Comparison of ENCODE assay signal across 10 cellular contexts in the genomic region with DNA sequence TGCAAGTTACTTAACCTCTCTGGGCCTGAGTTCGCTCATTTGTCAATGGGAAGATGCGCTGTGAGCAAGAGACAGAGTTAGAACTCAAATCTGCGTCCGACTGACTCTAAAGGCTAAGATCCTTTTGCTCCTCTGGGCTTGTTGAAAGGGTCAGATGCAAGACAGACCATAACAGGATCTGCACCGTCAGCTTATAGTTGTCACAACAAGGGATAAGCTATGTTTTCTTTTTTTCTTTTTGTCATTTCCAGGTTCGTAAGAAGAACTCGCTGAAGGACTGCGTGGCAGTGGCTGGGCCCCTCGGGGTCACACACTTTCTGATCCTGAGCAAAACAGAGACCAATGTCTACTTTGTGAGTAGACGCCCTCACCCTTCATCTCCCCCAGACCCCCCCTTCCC. TPM values are rescaled to one million over a fixed set of nuclear protein-coding genes. Genes with fewer than 3 reads are reported as not detected.
DNase-seq lines count a peak whose midpoint lies in the region; ATAC-seq and TF ChIP-seq lines count a peak whose summit lies in the region.
"Had no signal": no experiment of that assay in that cellular context is flagged by ENCODE, and none has a peak within 500 bp of the region (broad histone marks: within the 10 kb centered on the region; RNA-seq: fewer than 3 reads in every experiment).

No MANE protein-coding gene starts in this region.

- no peak for TF ChIP-seq POLR2A in sigmoid colon (IDR thresholded peaks at IDR 0.05)

- intact Hi-C loops in sigmoid colon (cut with DNase I): loop anchor here (5.0 kb wide), 1 partner anchor 145 kb away; the partner anchor contains the start of gene MRPL4

- CTCF ChIA-PET in GM10248 (lab: Yijun Ruan, JAX) (interaction anchor here (1.2 to 5.1 kb wide), 5 partner anchors 9 to 281 kb away, joined by 3 to 44 read pairs (median 5); no protein-coding TSS in a partner anchor), HEK293T (lab: Yijun Ruan, JAX) (interaction anchor here (0.7 kb wide), 1 partner anchor 176 kb away, joined by 5 read pairs; no protein-coding TSS in a partner anchor)

- DNase-seq in GM12865 (ENCODE audit: low read depth) (no peak), SJSA1 (ENCODE audit: low read depth in 1 of 2, low spot score in 2 of 2) (no peak), fibroblast of mammary gland (ENCODE audit: low read depth) (no peak), sigmoid colon (no peak), GM10248 (ENCODE audit: extremely low spot score) (no peak), HEK293T (ENCODE audit: extremely low spot score) (no peak)
- DNase-seq in stimulated activated CD4-positive, alpha-beta T cell treated with anti-CD3 and anti-CD28 coated beads, Interleukin-15, amount 100 ng/mL, for 24 hours: no peak
- DNase-seq: effector CD4-positive, alpha-beta T cell; NCI-H510A treated with DMSO at 0.1 percent for 48 hours had no signal

- TF ChIP-seq EP300 in sigmoid colon (IDR thresholded peaks at IDR 0.05): no peak

- TF ChIP-seq CTCF in GM12865 (IDR thresholded peaks at IDR 0.05; ENCODE audit: insufficient read depth, low read depth, low read length, missing control alignments) (no peak), fibroblast of mammary gland (conservative IDR thresholded peaks at IDR 0.05; ENCODE audit: control insufficient read depth, insufficient read depth, low read depth, low read length) (no peak), sigmoid colon (IDR thresholded peaks at IDR 0.05) (no peak), GM10248 (IDR thresholded peaks at IDR 0.05; ENCODE audit: control extremely low read depth, extremely low read depth, low read depth, missing control alignments) (no peak)

- peak overlapping the region; percentile 91 for H3K4me3 ChIP-seq in GM12865 (ENCODE audit: low read depth, low read length)
- H3K4me3 ChIP-seq in SJSA1: peak overlapping the region; percentile 87
- peak overlapping the region; percentile 91 for H3K4me3 ChIP-seq in fibroblast of mammary gland (ENCODE audit: control insufficient read depth, low read depth, low read length)
- H3K4me3 ChIP-seq in sigmoid colon: peak overlapping the region in 3 of 4 donors; percentile 66 to 96 (median 79)

- H3K27me3 ChIP-seq in SJSA1 (replicated peaks) (no peaks in the 10 kb centered on the region), sigmoid colon (no peaks in the 10 kb centered on the region)

- no peaks in the 10 kb centered on the region for H3K9me3 ChIP-seq in SJSA1 (replicated peaks)
- no peaks in the 10 kb centered on the region for H3K9me3 ChIP-seq in sigmoid colon

- WGBS in sigmoid colon, 2 donors: 70 to 77% methylated on average over 10 of the region's 10 CpGs

- peaks cover 13% of the 10 kb centered on the region for H3K4me1 ChIP-seq in SJSA1 (replicated peaks)
- H3K4me1 ChIP-seq in sigmoid colon: peaks cover 0 to 19% (median 13%) of the 10 kb centered on the region in 4 donors

- H3K27ac ChIP-seq in SJSA1: no peak overlapping the region
- H3K27ac ChIP-seq in sigmoid colon: peak overlapping the region in 1 of 4 donors; percentile 87

- no peak for ATAC-seq in HG03280 (IDR thresholded peaks at IDR 0.05; ENCODE audit: unreplicated experiment)

- POLR2A ChIA-PET in GM10248 (lab: Yijun Ruan, JAX): interaction anchor here (2.2 to 2.5 kb wide), 2 partner anchors 10 to 163 kb away, joined by 12 to 22 read pairs; partner anchors contain the start of gene ICAM1
- POLR2A ChIA-PET in HEK293T (lab: Yijun Ruan, JAX): interaction anchor here (1.1 to 6.5 kb wide), 4 partner anchors 8 to 145 kb away, joined by 3 to 62 read pairs (median 11); partner anchors contain the start of genes EIF3G and MRPL4

- H3K36me3 ChIP-seq in SJSA1 (peaks cover 55% of the 10 kb centered on the region), sigmoid colon (peaks cover 20 to 49% (median 40%) of the 10 kb centered on the region in 4 donors)

TF ChIP-seq in HEK293T, 16 proteins besides CTCF, POLR2A, EP300 and RAD21:
- TF ChIP-seq FOXK2 (IDR thresholded peaks at IDR 0.05) (no peak), HDGF (IDR thresholded peaks at IDR 0.05; ENCODE audit: borderline replicate concordance) (no peak), SUZ12 (IDR thresholded peaks at IDR 0.05) (no peak), ARNT (IDR thresholded peaks at IDR 0.05) (no peak), TARDBP (IDR thresholded peaks at IDR 0.05) (no peak), L3MBTL2 (conservative IDR thresholded peaks at IDR 0.05) (no peak), BHLHE40 (IDR thresholded peaks at IDR 0.05; ENCODE audit: borderline replicate concordance) (no peak), CTBP1 (IDR thresholded peaks at IDR 0.05; ENCODE audit: borderline replicate concordance) (no peak), ZNF384 (IDR thresholded peaks at IDR 0.05) (no peak), NFRKB (IDR thresholded peaks at IDR 0.05) (no peak), FOXA1 (IDR thresholded peaks at IDR 0.05) (no peak), ELF4 (IDR thresholded peaks at IDR 0.05) (no peak), FOXM1 (IDR thresholded peaks at IDR 0.05; ENCODE audit: borderline replicate concordance) (no peak), SP1 (IDR thresholded peaks at IDR 0.05) (no peak), LEF1 (IDR thresholded peaks at IDR 0.05; ENCODE audit: borderline replicate concordance) (no peak)
- TF ChIP-seq, protein P1, sequence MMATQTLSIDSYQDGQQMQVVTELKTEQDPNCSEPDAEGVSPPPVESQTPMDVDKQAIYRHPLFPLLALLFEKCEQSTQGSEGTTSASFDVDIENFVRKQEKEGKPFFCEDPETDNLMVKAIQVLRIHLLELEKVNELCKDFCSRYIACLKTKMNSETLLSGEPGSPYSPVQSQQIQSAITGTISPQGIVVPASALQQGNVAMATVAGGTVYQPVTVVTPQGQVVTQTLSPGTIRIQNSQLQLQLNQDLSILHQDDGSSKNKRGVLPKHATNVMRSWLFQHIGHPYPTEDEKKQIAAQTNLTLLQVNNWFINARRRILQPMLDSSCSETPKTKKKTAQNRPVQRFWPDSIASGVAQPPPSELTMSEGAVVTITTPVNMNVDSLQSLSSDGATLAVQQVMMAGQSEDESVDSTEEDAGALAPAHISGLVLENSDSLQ (IDR thresholded peaks at IDR 0.05): no peak

RNA-seq across cellular contexts. Expression of gene PPAN, which starts 1.1 kb away (rescaled TPM):
- 28.0 and 31.4 TPM in 2 replicates for total RNA-seq in SJSA1 (2014; rRNA removed; shearing (Covaris generic))
- total RNA-seq in sigmoid colon: 10 to 100 TPM; 24.6 to 29.1 (median 25.8) TPM
- polyA plus RNA-seq in sigmoid colon: 10 to 100 TPM; 16.2 to 58.7 (median 18.5) TPM

RNA-seq across cellular contexts. Expression of gene P2RY11, which starts 4.2 kb away (rescaled TPM):
- 1.9 and 2.2 TPM in 2 replicates for total RNA-seq in SJSA1 (2014; rRNA removed; shearing (Covaris generic))
- total RNA-seq in sigmoid colon: 10 to 100 TPM in 1 of 4 donors, 1 to 10 TPM in 3; 2.9 to 10.3 (median 6.3) TPM
- 10 to 100 TPM in 1 of 3 donors, 1 to 10 TPM in 2; 1.2 to 18.5 (median 1.8) TPM for polyA plus RNA-seq in sigmoid colon

RNA-seq across cellular contexts. Expression of gene ANGPTL6, which starts 4.8 kb away (rescaled TPM):
- 0.11 TPM in 1 of 2 replicates, not detected in the other for total RNA-seq in SJSA1 (2014; rRNA removed; shearing (Covaris generic))
- total RNA-seq in sigmoid colon: not detected
- polyA plus RNA-seq in sigmoid colon: 1 to 10 TPM in 1 of 3 donors, under 1 TPM in 1, not detected in 1; 0.69 to 1.6 TPM

RNA-seq across cellular contexts. Expression of gene EIF3G, which starts 12.4 kb away (rescaled TPM):
- 295 and 346 TPM in 2 replicates for total RNA-seq in SJSA1 (2014; rRNA removed; shearing (Covaris generic))
- total RNA-seq in sigmoid colon: 100 to 1,000 TPM; 278 to 392 (median 336) TPM
- 100 to 1,000 TPM; 103 to 210 (median 202) TPM for polyA plus RNA-seq in sigmoid colon

RNA-seq across cellular contexts. Expression of gene SHFL, which starts 21.1 kb away (rescaled TPM):
- 14.5 and 17.4 TPM in 2 replicates for total RNA-seq in SJSA1 (2014; rRNA removed; shearing (Covaris generic))
- 10 to 100 TPM; 25.3 to 44.9 (median 27.9) TPM for total RNA-seq in sigmoid colon
- polyA plus RNA-seq in sigmoid colon: 10 to 100 TPM; 17.1 to 39.0 (median 23.4) TPM
